ENCODE assay signal across 1 cellular context in the genomic region with DNA sequence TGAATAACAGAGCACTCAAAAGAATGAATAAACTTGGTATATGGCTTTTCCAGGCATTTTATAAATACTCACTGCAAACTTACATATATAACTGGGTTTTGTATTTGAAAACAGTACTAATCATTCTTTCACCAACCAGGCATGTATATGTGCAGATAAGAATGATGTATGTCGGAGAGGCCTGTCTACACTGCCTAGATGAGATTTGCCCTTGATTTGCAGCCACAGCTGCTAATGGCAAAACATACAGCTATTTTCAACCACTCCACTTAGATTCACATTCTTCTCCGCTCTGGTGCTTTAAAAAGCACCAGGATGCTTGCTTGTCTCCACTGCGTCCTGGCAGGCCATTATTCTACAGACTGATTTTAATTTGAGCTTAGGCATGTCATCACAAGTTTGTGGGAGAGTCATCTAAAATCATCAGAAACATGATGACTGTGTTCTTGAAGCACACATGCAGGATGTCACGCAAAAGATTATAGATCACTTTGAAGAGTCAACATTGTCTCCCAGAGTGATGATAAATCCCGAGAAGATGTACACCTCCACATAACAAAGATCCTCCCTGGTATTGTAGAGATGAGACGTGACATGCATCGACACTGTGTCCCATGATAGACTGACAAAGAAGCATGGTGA.
TF ChIP-seq lines count a peak whose summit lies in the region.

No MANE protein-coding gene starts in this region.

TF ChIP-seq in K562, 482 proteins besides CTCF, POLR2A, EP300 and RAD21:
- TF ChIP-seq TEAD4 (IDR thresholded peaks at IDR 0.05; ENCODE audit: low read length) (peak; percentile 53; the same call in 1 of the 2 replicates), TEAD4 (CRISPR knock-in tag; IDR thresholded peaks at IDR 0.05; ENCODE audit: borderline replicate concordance) (no peak), CBFA2T3 (IDR thresholded peaks at IDR 0.05) (peak; percentile 55), MEIS2 (IDR thresholded peaks at IDR 0.05; ENCODE audit: partially characterized antibody) (peak; percentile 85), TAL1 (IDR thresholded peaks at IDR 0.05) (peak; percentile 22; the same call in 1 of the 2 replicates), ZNF644 (tag; IDR thresholded peaks at IDR 0.05; ENCODE audit: low read depth) (peak; percentile 68; the same call in 1 of the 2 replicates), RCOR1 (IDR thresholded peaks at IDR 0.05; ENCODE audit: borderline replicate concordance in 1 of 2, low read depth in 2 of 2, low read length in 2 of 2) (peak in 1 of 2 experiments; percentile 41; a peak in 1 of 4 replicates), TAF9B (IDR thresholded peaks at IDR 0.05; ENCODE audit: partially characterized antibody) (no peak), ZNF444 (CRISPR knock-in tag; IDR thresholded peaks at IDR 0.05) (no peak), HMG20A (CRISPR knock-in tag; conservative IDR thresholded peaks at IDR 0.05) (peak; percentile 59; the same call in 1 of the 2 replicates), RHOXF2B (CRISPR knock-in tag; conservative IDR thresholded peaks at IDR 0.05) (no peak), CBFA2T2 (conservative IDR thresholded peaks at IDR 0.05) (0 out of 2 replicates have a peak, but pooled peaks have one; percentile 24), NFE2 (IDR thresholded peaks at IDR 0.05; ENCODE audit: low read depth) (no peak), TEAD1 (CRISPR knock-in tag; IDR thresholded peaks at IDR 0.05) (peak in 1 of 2 experiments; percentile 10; a peak in 1 of 4 replicates), NCOA2 (IDR thresholded peaks at IDR 0.05; ENCODE audit: partially characterized antibody in 2 of 2) (no peak), EZH2 (IDR thresholded peaks at IDR 0.05; ENCODE audit: borderline replicate concordance, low read depth, low read length) (no peak), GABPB1 (CRISPR knock-in tag; IDR thresholded peaks at IDR 0.05) (no peak), POLR2AphosphoS5 (IDR thresholded peaks at IDR 0.05; ENCODE audit: control insufficient read depth, insufficient read depth, low read depth, low read length) (no peak), ZNF143 (CRISPR knock-in tag; IDR thresholded peaks at IDR 0.05) (no peak), FOS (IDR thresholded peaks at IDR 0.05; ENCODE audit: extremely low read depth, insufficient read length) (no peak)
- TF ChIP-seq, protein P1, sequence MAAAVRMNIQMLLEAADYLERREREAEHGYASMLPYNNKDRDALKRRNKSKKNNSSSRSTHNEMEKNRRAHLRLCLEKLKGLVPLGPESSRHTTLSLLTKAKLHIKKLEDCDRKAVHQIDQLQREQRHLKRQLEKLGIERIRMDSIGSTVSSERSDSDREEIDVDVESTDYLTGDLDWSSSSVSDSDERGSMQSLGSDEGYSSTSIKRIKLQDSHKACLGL (CRISPR knock-in tag; IDR thresholded peaks at IDR 0.05; ENCODE audit: borderline replicate concordance, poor library complexity, severe bottlenecking), result no peak
- TF ChIP-seq, protein P2, sequence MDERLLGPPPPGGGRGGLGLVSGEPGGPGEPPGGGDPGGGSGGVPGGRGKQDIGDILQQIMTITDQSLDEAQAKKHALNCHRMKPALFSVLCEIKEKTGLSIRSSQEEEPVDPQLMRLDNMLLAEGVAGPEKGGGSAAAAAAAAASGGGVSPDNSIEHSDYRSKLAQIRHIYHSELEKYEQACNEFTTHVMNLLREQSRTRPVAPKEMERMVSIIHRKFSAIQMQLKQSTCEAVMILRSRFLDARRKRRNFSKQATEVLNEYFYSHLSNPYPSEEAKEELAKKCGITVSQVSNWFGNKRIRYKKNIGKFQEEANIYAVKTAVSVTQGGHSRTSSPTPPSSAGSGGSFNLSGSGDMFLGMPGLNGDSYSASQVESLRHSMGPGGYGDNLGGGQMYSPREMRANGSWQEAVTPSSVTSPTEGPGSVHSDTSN (CRISPR knock-in tag; IDR thresholded peaks at IDR 0.05; ENCODE audit: low read depth), result no peak
- TF ChIP-seq, protein P2 (tag; conservative IDR thresholded peaks at IDR 0.05; ENCODE audit: low read depth), result peak; percentile 93
- TF ChIP-seq, protein P3, sequence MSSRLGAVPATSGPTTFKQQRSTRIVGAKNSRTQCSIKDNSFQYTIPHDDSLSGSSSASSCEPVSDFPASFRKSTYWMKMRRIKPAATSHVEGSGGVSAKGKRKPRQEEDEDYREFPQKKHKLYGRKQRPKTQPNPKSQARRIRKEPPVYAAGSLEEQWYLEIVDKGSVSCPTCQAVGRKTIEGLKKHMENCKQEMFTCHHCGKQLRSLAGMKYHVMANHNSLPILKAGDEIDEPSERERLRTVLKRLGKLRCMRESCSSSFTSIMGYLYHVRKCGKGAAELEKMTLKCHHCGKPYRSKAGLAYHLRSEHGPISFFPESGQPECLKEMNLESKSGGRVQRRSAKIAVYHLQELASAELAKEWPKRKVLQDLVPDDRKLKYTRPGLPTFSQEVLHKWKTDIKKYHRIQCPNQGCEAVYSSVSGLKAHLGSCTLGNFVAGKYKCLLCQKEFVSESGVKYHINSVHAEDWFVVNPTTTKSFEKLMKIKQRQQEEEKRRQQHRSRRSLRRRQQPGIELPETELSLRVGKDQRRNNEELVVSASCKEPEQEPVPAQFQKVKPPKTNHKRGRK (tag; IDR thresholded peaks at IDR 0.05), result no peak
TF ChIP-seq in K562: peak in this region for 10.
